Comparison of ENCODE assay signal across 10 cellular contexts in genomic region chrX:69109706-69110635, GRCh38. TPM values are rescaled to one million over a fixed set of nuclear protein-coding genes. Genes with fewer than 3 reads are reported as not detected.
DNase-seq lines count a peak whose midpoint lies in the region; ATAC-seq and TF ChIP-seq lines count a peak whose summit lies in the region.
"Had no signal": no experiment of that assay in that cellular context is flagged by ENCODE, and none has a peak within 500 bp of the region (broad histone marks: within the 10 kb centered on the region; RNA-seq: fewer than 3 reads in every experiment).

No MANE protein-coding gene starts in this region.

- H3K4me3 ChIP-seq in HCT116 (replicated peaks in 1 of 2; ENCODE audit: low read depth in 1 of 2, low read length in 2 of 2) (no peak overlapping the region), dorsolateral prefrontal cortex (no peak overlapping the region), transverse colon (no peak overlapping the region)

- POLR2A ChIA-PET in HCT116 (lab: Charles Lee) = interaction anchor here (1.1 kb wide), 1 partner anchor 281 kb away, joined by 3 read pairs; the partner anchor contains the start of gene EFNB1

- H3K79me2 ChIP-seq in HCT116 (ENCODE audit: insufficient read depth, low read length) = no peaks in the 10 kb centered on the region

- H3K4me1 ChIP-seq in HCT116 (ENCODE audit: control insufficient read depth in 1 of 2, insufficient read depth in 2 of 2, low read length in 2 of 2) (peaks cover 11% of the 10 kb centered on the region in 2 experiments), foreskin keratinocyte (peaks cover 17% of the 10 kb centered on the region), transverse colon (no peaks in the 10 kb centered on the region)

- H3K9me2 ChIP-seq in HCT116 (ENCODE audit: insufficient read depth) = no peaks in the 10 kb centered on the region

- ATAC-seq in HCT116 (peak; percentile 89), SK-N-SH treated with all-trans-retinoic acid at 6 μM for 48 hours (peak; percentile 84), foreskin keratinocyte (peak; percentile 96)
- ATAC-seq: activated CD8-positive, alpha-beta memory T cell treated with anti-CD3 and anti-CD28 coated beads, Interleukin-2, amount 10 ng/mL, durations not matched to agents 7 days and 5 days had no signal

- CTCF ChIA-PET in HCT116 (lab: Charles Lee) = interaction anchor here (1.2 kb wide), 1 partner anchor 16 kb away, joined by 3 read pairs; no protein-coding TSS in a partner anchor

- H4K20me1 ChIP-seq in HCT116 (ENCODE audit: insufficient read depth) = no peaks in the 10 kb centered on the region

- BruUV-seq in HCT116 (replicated peaks; lab: Mats Ljungman, UMichigan) = no TSS peak

- TF ChIP-seq POLR2A in HCT116 (IDR thresholded peaks at IDR 0.05; ENCODE audit: borderline replicate concordance, extremely low read depth, insufficient read depth, insufficient read length) (no peak), transverse colon (IDR thresholded peaks at IDR 0.05) (no peak)

- H3K9ac ChIP-seq in HCT116 (ENCODE audit: low read length) = no peak overlapping the region

- in situ Hi-C loops in transverse colon (cut with MboI; ENCODE audit: low pct_ligation_motif_present in 1 of 4, low pct_unique_long_range_greater_than_20kb in 1 of 4, low sequenced_read_pairs in 3 of 4) = no loop called here

- no peak for TF ChIP-seq RAD21 in HCT116 (IDR thresholded peaks at IDR 0.05; ENCODE audit: low read depth)

- no peaks in the 10 kb centered on the region for H3K36me3 ChIP-seq in HCT116 (ENCODE audit: control insufficient read depth in 1 of 2, insufficient read depth in 2 of 2, low read length in 2 of 2)
- no peaks in the 10 kb centered on the region for H3K36me3 ChIP-seq in transverse colon

- no peak overlapping the region for H2AFZ ChIP-seq in HCT116 (ENCODE audit: low read depth, low read length, poor library complexity, severe bottlenecking)

- intact Hi-C loops in HCT116 (cut with micrococcal nuclease) (no loop called here), dorsolateral prefrontal cortex (cut with DNase I) (no loop called here), transverse colon (cut with DNase I; ENCODE audit: low total_unique reads) (no loop called here)

- peak overlapping the region; percentile 49 for H3K4me2 ChIP-seq in HCT116 (ENCODE audit: low read length)

- DNase-seq in HCT116 (ENCODE audit: low read depth, low spot score) (peak; percentile 28), foreskin keratinocyte (peak; percentile 78 to 87), stromal cell of bone marrow (ENCODE audit: low read depth) (peak; percentile 14), dorsolateral prefrontal cortex (no peak), HuH-7.5 (ENCODE audit: low spot score) (no peak), transverse colon (no peak)
- DNase-seq in activated CD4-positive, CD25-positive, alpha-beta regulatory T cell treated with anti-CD3 and anti-CD28 coated beads, Interleukin-2, amount 50 U/mL, for 72 hours = no peak
- DNase-seq: activated CD8-positive, alpha-beta memory T cell treated with anti-CD3 and anti-CD28 coated beads, Interleukin-2, amount 10 ng/mL, durations not matched to agents 7 days and 5 days; NCI-H82 had no signal

- no peak for TF ChIP-seq CTCF in HCT116 (IDR thresholded peaks at IDR 0.05 in 2 of 3, conservative IDR thresholded peaks at IDR 0.05 in 1 of 3; ENCODE audit: borderline replicate concordance in 1 of 3, insufficient read depth in 1 of 3, low read depth in 2 of 3, low read length in 2 of 3)
- TF ChIP-seq CTCF in foreskin keratinocyte (conservative IDR thresholded peaks at IDR 0.05) = no peak
- TF ChIP-seq CTCF in dorsolateral prefrontal cortex (IDR thresholded peaks at IDR 0.05 in 54 of 56, conservative IDR thresholded peaks at IDR 0.05 in 2 of 56; ENCODE audit: low read depth in 1 of 56, partially characterized antibody in 56 of 56) = no peak
- no peak for TF ChIP-seq CTCF in transverse colon (IDR thresholded peaks at IDR 0.05)

- no peak overlapping the region for H3K27ac ChIP-seq in HCT116 (ENCODE audit: low read depth, low read length)
- H3K27ac ChIP-seq in foreskin keratinocyte = peak overlapping the region; percentile 40
- H3K27ac ChIP-seq in dorsolateral prefrontal cortex = no peak overlapping the region
- H3K27ac ChIP-seq in transverse colon = no peak overlapping the region

- no peaks in the 10 kb centered on the region for H3K9me3 ChIP-seq in HCT116 (ENCODE audit: control insufficient read depth in 1 of 2, insufficient read depth in 1 of 2, low read depth in 1 of 2, low read length in 2 of 2)
- H3K9me3 ChIP-seq in transverse colon = no peaks in the 10 kb centered on the region

- TF ChIP-seq EP300 in transverse colon (IDR thresholded peaks at IDR 0.05; ENCODE audit: low read depth) = no peak

- WGBS in transverse colon (ENCODE audit: low coverage in 1 of 2), 2 donors = 45% methylated on average over 2 to 8 of the region's 8 CpGs

- RAD21 ChIA-PET in HCT116 (lab: Charles Lee; ENCODE audit: low non-redundant PET in 1 of 2, low total read pairs in 2 of 2, uncharacterized antibody in 2 of 2, unreplicated experiment in 2 of 2) = no interaction called here

- H3K27me3 ChIP-seq in HCT116 (ENCODE audit: insufficient read depth, low read length) = no peaks in the 10 kb centered on the region
- H3K27me3 ChIP-seq in foreskin keratinocyte = no peaks in the 10 kb centered on the region
- H3K27me3 ChIP-seq in dorsolateral prefrontal cortex = peaks cover 0 to 83% (median 23%) of the 10 kb centered on the region in 45 donors
- no peaks in the 10 kb centered on the region for H3K27me3 ChIP-seq in transverse colon

TF ChIP-seq in HCT116, 20 proteins besides CTCF, POLR2A, EP300 and RAD21 (continues in another document):
- TF ChIP-seq EGR1 (IDR thresholded peaks at IDR 0.05; ENCODE audit: low read depth) = no peak
- TF ChIP-seq FOSL1 (IDR thresholded peaks at IDR 0.05; ENCODE audit: low read depth) = peak; percentile 36; the same call in 1 of the 2 replicates
- TF ChIP-seq EZH2phosphoT487 (IDR thresholded peaks at IDR 0.05; ENCODE audit: borderline replicate concordance) = no peak
- no peak for TF ChIP-seq SP1 (IDR thresholded peaks at IDR 0.05; ENCODE audit: low read depth)
- no peak for TF ChIP-seq CBX3 (IDR thresholded peaks at IDR 0.05; ENCODE audit: low read depth)
- no peak for TF ChIP-seq ATF3 (IDR thresholded peaks at IDR 0.05)
- TF ChIP-seq TCF7L2 (IDR thresholded peaks at IDR 0.05; ENCODE audit: borderline replicate concordance, extremely low read depth, insufficient read depth, insufficient read length) = peak; percentile 33
- TF ChIP-seq ZBTB33 (IDR thresholded peaks at IDR 0.05; ENCODE audit: extremely low read depth, insufficient replicate concordance, low read length) = no peak

TF ChIP-seq in SK-N-SH treated with all-trans-retinoic acid at 6 μM for 48 hours, 23 proteins besides CTCF, POLR2A, EP300 and RAD21:
- TF ChIP-seq ARNTL (CRISPR knock-in tag; IDR thresholded peaks at IDR 0.05; ENCODE audit: borderline replicate concordance, low read depth) (no peak), OSR1 (CRISPR knock-in tag; IDR thresholded peaks at IDR 0.05) (no peak), POU6F1 (CRISPR knock-in tag; IDR thresholded peaks at IDR 0.05; ENCODE audit: borderline replicate concordance, low read depth) (no peak), TSHZ2 (CRISPR knock-in tag; IDR thresholded peaks at IDR 0.05) (no peak), ZNF565 (CRISPR knock-in tag; conservative IDR thresholded peaks at IDR 0.05; ENCODE audit: low read depth) (no peak), BACH2 (CRISPR knock-in tag; IDR thresholded peaks at IDR 0.05; ENCODE audit: borderline replicate concordance) (no peak), SNAI2 (CRISPR knock-in tag; IDR thresholded peaks at IDR 0.05) (no peak), CSDC2 (CRISPR knock-in tag; IDR thresholded peaks at IDR 0.05) (no peak), ZFP30 (CRISPR knock-in tag; IDR thresholded peaks at IDR 0.05) (no peak)

RNA-seq across cellular contexts. Expression of gene PJA1, which starts 55.3 kb away (rescaled TPM):
- total RNA-seq in HCT116 (2021; ENCODE audit: unreplicated experiment) = 15.7 TPM
- polyA plus RNA-seq in HCT116 (2012) = 14.2 and 16.0 TPM in 2 replicates
- total RNA-seq in foreskin keratinocyte = 31.0 and 34.9 TPM in 2 replicates
- 21.5 and 24.1 TPM in 2 replicates for polyA plus RNA-seq in foreskin keratinocyte
- 10 to 100 TPM; 38.6 to 97.7 (median 68.0) TPM for total RNA-seq in dorsolateral prefrontal cortex
- 10 to 100 TPM in 1 of 4 donors, 1 to 10 TPM in 3; 2.2 to 31.4 (median 6.9) TPM for total RNA-seq in transverse colon

Comparison
In these comparisons a context has a peak if more than half of its experiments do, and no peak if none do; other contexts are left out.
1. DNase-seq: peak in HCT116 (single experiment), foreskin keratinocyte (2 of 2) and stromal cell of bone marrow (single experiment); none in dorsolateral prefrontal cortex (0 of 10), HuH-7.5 (single experiment), transverse colon (single experiment) and activated CD4-positive, CD25-positive, alpha-beta regulatory T cell treated with anti-CD3 and anti-CD28 coated beads, Interleukin-2, amount 50 U/mL, for 72 hours (single experiment).
2. Peak in every context shown above with its lines, with median percentiles within 50 percentile points of each other: ATAC-seq.